19 cellular contexts compared by ENCODE assay signal in genomic region chr1:199706826-199707606, GRCh38.
"Had no signal": no experiment of that assay in that cellular context is flagged by ENCODE, and none has a peak within 500 bp of the region (broad histone marks: within the 10 kb centered on the region; RNA-seq: fewer than 3 reads in every experiment).

No MANE protein-coding gene starts in this region.

- ATAC-seq: naive thymus-derived CD4-positive, alpha-beta T cell; stimulated activated effector memory CD8-positive, alpha-beta T cell treated with anti-CD3 and anti-CD28 coated beads, Interleukin-12 subunit alpha, Interleukin-12 subunit beta, amount 100 ng/mL, for 72 hours had no signal

- H3K9me3 ChIP-seq: testis, uterus had no signal

- H3K36me3 ChIP-seq: neural progenitor cell, right atrium auricular region, sigmoid colon, tibial nerve, upper lobe of left lung, uterus had no signal

- H3K4me1 ChIP-seq: neural progenitor cell, parathyroid adenoma, right atrium auricular region, sigmoid colon, testis, tibial nerve, upper lobe of left lung, uterus had no signal

- H3K27me3 ChIP-seq: neural progenitor cell, right atrium auricular region, sigmoid colon, testis, tibial nerve, upper lobe of left lung, uterus had no signal

- H3K27ac ChIP-seq: dorsolateral prefrontal cortex, neural progenitor cell, parathyroid adenoma, right atrium auricular region, sigmoid colon, testis, tibial nerve, upper lobe of left lung, uterus had no signal

- H3K4me3 ChIP-seq: dorsolateral prefrontal cortex, neural progenitor cell, right atrium auricular region, sigmoid colon, testis, tibial nerve, upper lobe of left lung, uterus had no signal

- DNase-seq: dorsolateral prefrontal cortex; effector CD4-positive, alpha-beta T cell; mammary epithelial cell; mesendoderm; midbrain; naive thymus-derived CD4-positive, alpha-beta T cell; sigmoid colon; stimulated activated CD4-positive, alpha-beta T cell treated with anti-CD3 and anti-CD28 coated beads, Interleukin-2, amount 100 ng/mL, for 24 hours; stimulated activated CD4-positive, alpha-beta T cell treated with anti-CD3 and anti-CD28 coated beads, Interleukin-4, amount 100 ng/mL, for 24 hours; stimulated activated naive CD4-positive, alpha-beta T cell treated with Interleukin-2 at 50 U/mL for 16 hours; substantia nigra; testis; uterus had no signal
